Comparison of ENCODE assay signal across 8 cellular contexts in the genomic region with DNA sequence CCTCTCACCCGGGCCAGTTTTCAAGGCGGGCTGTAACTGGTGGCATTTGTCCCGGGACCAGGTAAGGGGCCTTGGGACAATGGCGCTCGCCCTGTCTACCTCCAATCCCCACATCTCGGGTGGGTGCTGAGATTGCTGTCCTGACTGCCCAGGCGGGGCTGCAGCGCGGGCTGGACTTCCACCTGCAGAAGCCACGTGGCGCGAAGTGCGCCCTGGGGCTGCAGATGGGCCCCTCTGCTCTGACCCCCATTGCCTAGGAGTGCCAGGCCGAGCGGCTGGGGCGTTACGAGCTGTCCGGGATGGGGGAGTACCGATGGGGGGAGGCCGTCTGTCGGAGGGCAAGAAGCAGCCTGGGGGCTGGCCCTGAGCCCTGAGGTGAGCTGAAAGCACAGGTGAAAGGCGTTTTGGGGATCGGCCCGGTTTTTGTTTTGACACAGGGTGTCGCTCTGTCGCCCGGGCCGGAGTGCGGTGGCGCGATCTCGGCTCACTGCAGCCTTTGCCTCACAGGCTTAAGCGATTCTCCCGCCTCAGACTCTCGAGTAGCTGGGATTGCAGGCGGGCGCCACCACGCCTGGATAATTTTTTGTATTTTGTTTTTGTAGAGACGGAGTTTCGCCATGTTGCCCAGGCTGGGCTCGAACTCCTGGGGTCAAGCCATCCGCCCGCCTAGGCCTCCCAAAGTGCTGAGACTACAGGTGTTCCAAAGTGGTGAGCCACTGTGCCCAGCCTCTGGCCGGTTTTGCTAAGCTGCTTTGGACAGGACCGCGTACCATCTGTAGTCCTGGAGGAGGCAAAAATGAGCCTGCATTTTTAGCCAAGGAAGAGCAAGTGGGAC. TPM values are rescaled to one million over a fixed set of nuclear protein-coding genes. Genes with fewer than 3 reads are reported as not detected.
DNase-seq lines count a peak whose midpoint lies in the region; ATAC-seq and TF ChIP-seq lines count a peak whose summit lies in the region.

A gene with protein sequence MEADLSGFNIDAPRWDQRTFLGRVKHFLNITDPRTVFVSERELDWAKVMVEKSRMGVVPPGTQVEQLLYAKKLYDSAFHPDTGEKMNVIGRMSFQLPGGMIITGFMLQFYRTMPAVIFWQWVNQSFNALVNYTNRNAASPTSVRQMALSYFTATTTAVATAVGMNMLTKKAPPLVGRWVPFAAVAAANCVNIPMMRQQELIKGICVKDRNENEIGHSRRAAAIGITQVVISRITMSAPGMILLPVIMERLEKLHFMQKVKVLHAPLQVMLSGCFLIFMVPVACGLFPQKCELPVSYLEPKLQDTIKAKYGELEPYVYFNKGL (plus strand): TSS at position 16 of the 835 bp plus-strand sequence. CDS start 12,001 bp downstream, outside the sequence.

- H3K79me1 ChIP-seq in mesendoderm (ENCODE audit: low read length), result peaks cover 16% of the 10 kb centered on the region

- intact Hi-C loops in heart right ventricle (cut with DNase I), result loop anchor here in 6 of 10 donors (5.0 to 10.0 kb wide), 6 partner anchors 38 to 530 kb away; a partner anchor contains a TSS
- intact Hi-C loops in cardiac septum (cut with DNase I), result loop anchor here (5.0 kb wide), 2 partner anchors 38 to 68 kb away; no protein-coding TSS in a partner anchor
- intact Hi-C loops in MCF 10A (cut with micrococcal nuclease), result loop anchor here (1.0 to 5.0 kb wide), 2 partner anchors 28 to 38 kb away; a partner anchor contains a TSS

- H3K9me3 Mint-ChIP-seq in MCF 10A (ENCODE audit: unreplicated experiment), result no peaks in the 10 kb centered on the region

- peaks cover 30% of the 10 kb centered on the region for H3K4me1 Mint-ChIP-seq in MCF 10A (ENCODE audit: insufficient read depth, unreplicated experiment)

- H3K9ac ChIP-seq in mesendoderm (ENCODE audit: low read length), result peak within 1 kb of the TSS; percentile 96

- no peak within 1 kb of the TSS for H2BK15ac ChIP-seq in mesendoderm (replicated peaks; ENCODE audit: low read depth)

- peak within 1 kb of the TSS; percentile 92 for H3K27ac Mint-ChIP-seq in MCF 10A (ENCODE audit: low read depth, unreplicated experiment)

- DNase-seq in heart right ventricle (peak in 1 of 2 donors; percentile 38), cardiac septum (ENCODE audit: low spot score) (no peak), T follicular helper cell (ENCODE audit: low read depth) (peak; percentile 36), MCF 10A (ENCODE audit: unreplicated experiment) (no peak), mesendoderm (no peak), HK-2 (ENCODE audit: unreplicated experiment) (no peak)
- DNase-seq in stimulated activated CD8-positive, alpha-beta memory T cell treated with anti-CD3 and anti-CD28 coated beads, Interleukin-7, amount 100 ng/mL, for 48 hours (ENCODE audit: extremely low read depth in 1 of 2, low read depth in 1 of 2), result peak; percentile 26 to 37

- peak within 1 kb of the TSS; percentile 99 for H3K56ac ChIP-seq in mesendoderm (ENCODE audit: low read length)

- H3K18ac ChIP-seq in mesendoderm (ENCODE audit: low read length), result peak within 1 kb of the TSS; percentile 33

- 6 to 7% methylated on average over 46 of the region's 46 CpGs for WGBS in heart right ventricle, 2 donors
- WGBS in mesendoderm (ENCODE audit: extremely low coverage, insufficient coverage, low lambda C conversion rate), result no CpG with 5 or more reads among the region's 46 CpGs

- H2BK5ac ChIP-seq in mesendoderm (ENCODE audit: low read length), result peak within 1 kb of the TSS; percentile 67

- H3K27ac ChIP-seq in heart right ventricle (peak within 1 kb of the TSS; percentile 13 to 89 (median 83)), mesendoderm (ENCODE audit: low read depth, low read length) (peak within 1 kb of the TSS; percentile 67)

- H3K27me3 Mint-ChIP-seq in MCF 10A (ENCODE audit: insufficient read depth, unreplicated experiment), result no peaks in the 10 kb centered on the region

- peaks cover 11% of the 10 kb centered on the region for H3K79me2 ChIP-seq in mesendoderm (ENCODE audit: control insufficient read depth, insufficient read depth, low read length)

- H3K27me3 ChIP-seq in heart right ventricle (no peaks in the 10 kb centered on the region), mesendoderm (ENCODE audit: insufficient read depth, low read length, poor library complexity) (no peaks in the 10 kb centered on the region)

- TF ChIP-seq CTCF in heart right ventricle (IDR thresholded peaks at IDR 0.05) (no peak), MCF 10A (IDR thresholded peaks at IDR 0.05; ENCODE audit: unreplicated experiment) (no peak)

- H2AK5ac ChIP-seq in mesendoderm (ENCODE audit: low read length), result no peak within 1 kb of the TSS

- H2BK120ac ChIP-seq in mesendoderm (ENCODE audit: low read depth, low read length), result no peak within 1 kb of the TSS

- POLR2A ChIA-PET in MCF 10A (lab: Yijun Ruan, JAX), result interaction anchor here (0.6 to 5.3 kb wide), 32 partner anchors 9 to 1624 kb away, joined by 3 to 115 read pairs (median 4); a partner anchor contains a TSS

- peaks cover 19% of the 10 kb centered on the region for H3K36me3 Mint-ChIP-seq in MCF 10A (ENCODE audit: insufficient read depth, unreplicated experiment)

- H3K4me1 ChIP-seq in heart right ventricle (peaks cover 11 to 56% (median 33%) of the 10 kb centered on the region in 9 donors), mesendoderm (ENCODE audit: control insufficient read depth, low read depth, low read length) (peaks cover 22% of the 10 kb centered on the region)

- H3K4me3 ChIP-seq in heart right ventricle (peak within 1 kb of the TSS; percentile 66 to 99 (median 92)), mesendoderm (ENCODE audit: low read length) (peak within 1 kb of the TSS; percentile 95)

- peak in 4 of 8 donors; percentile 1 to 13 (median 8) for ATAC-seq in heart right ventricle
- ATAC-seq in HG03095 (IDR thresholded peaks at IDR 0.05; ENCODE audit: unreplicated experiment), result peak; percentile 17

- no peaks in the 10 kb centered on the region for H3K9me3 ChIP-seq in heart right ventricle

- H4K8ac ChIP-seq in mesendoderm (ENCODE audit: low read depth, low read length), result no peak within 1 kb of the TSS

- peak within 1 kb of the TSS; percentile 76 for H3K4ac ChIP-seq in mesendoderm (ENCODE audit: low read depth, low read length)

- peak within 1 kb of the TSS; percentile 62 for H3K4me2 ChIP-seq in mesendoderm (ENCODE audit: low read length)

- H3K36me3 ChIP-seq in heart right ventricle, result no peaks in the 10 kb centered on the region
- no peaks in the 10 kb centered on the region for H3K36me3 ChIP-seq in mesendoderm (ENCODE audit: control insufficient read depth, insufficient read depth, low read length)

- CTCF ChIA-PET in MCF 10A (lab: Yijun Ruan, JAX), result interaction anchor here (0.6 to 2.8 kb wide), 8 partner anchors 22 to 187 kb away, joined by 3 to 8 read pairs (median 4); a partner anchor contains a TSS

- no peak within 1 kb of the TSS for H4K5ac ChIP-seq in mesendoderm (ENCODE audit: low read length)

- H3K4me3 Mint-ChIP-seq in MCF 10A (ENCODE audit: unreplicated experiment), result peak within 1 kb of the TSS; percentile 97

- BruUV-seq in MCF 10A (replicated peaks; lab: Mats Ljungman, UMichigan), result TSS peak; percentile 49

- peak within 1 kb of the TSS; percentile 48 for H3K23ac ChIP-seq in mesendoderm (ENCODE audit: low read length)

RNA-seq across cellular contexts. Expression of the gene that starts here (rescaled TPM):
- total RNA-seq in heart right ventricle (1 to 10 TPM in 9 of 10 donors, under 1 TPM in 1; 0.89 to 4.5 (median 2.3) TPM), cardiac septum (2.8 TPM), MCF 10A (2022) (7.2 and 12.9 TPM in 2 replicates)
- 1 to 10 TPM; 2.5 to 4.3 TPM for polyA plus RNA-seq in heart right ventricle
- polyA plus RNA-seq in mesendoderm (2013, experiment 1 of 2), result 14.8 TPM
- 14.2 TPM for polyA plus RNA-seq in mesendoderm (2013, experiment 2 of 2)

Comparison
In these comparisons a context has a peak if more than half of its experiments do, and no peak if none do; other contexts are left out.
1. DNase-seq: peak in T follicular helper cell (single experiment) and stimulated activated CD8-positive, alpha-beta memory T cell treated with anti-CD3 and anti-CD28 coated beads, Interleukin-7, amount 100 ng/mL, for 48 hours (2 of 2); none in cardiac septum (single experiment), MCF 10A (single experiment), mesendoderm (single experiment) and HK-2 (single experiment).